Comparison of ENCODE assay signal across 8 cellular contexts in genomic region chr10:38038107-38038931, GRCh38. TPM values are rescaled to one million over a fixed set of nuclear protein-coding genes. Genes with fewer than 3 reads are reported as not detected.
DNase-seq lines count a peak whose midpoint lies in the region; ATAC-seq and TF ChIP-seq lines count a peak whose summit lies in the region.

No MANE protein-coding gene starts in this region.

- peak; percentile 84 for ATAC-seq in HG03103 (IDR thresholded peaks at IDR 0.05; ENCODE audit: low read depth, unreplicated experiment)

- H3K4me3 Mint-ChIP-seq in CD14-positive monocyte: peak overlapping the region; percentile 50 to 53
- H3K4me3 Mint-ChIP-seq in activated naive CD8-positive, alpha-beta T cell: peak overlapping the region; percentile 78

- peaks cover 19% of the 10 kb centered on the region for H3K4me1 Mint-ChIP-seq in CD14-positive monocyte
- H3K4me1 Mint-ChIP-seq in activated naive CD8-positive, alpha-beta T cell (ENCODE audit: low read depth): peaks cover 38% of the 10 kb centered on the region

- peaks cover 62 to 81% of the 10 kb centered on the region in 2 donors for H3K36me3 Mint-ChIP-seq in CD14-positive monocyte
- peaks cover 58% of the 10 kb centered on the region for H3K36me3 Mint-ChIP-seq in activated naive CD8-positive, alpha-beta T cell

- H3K27me3 Mint-ChIP-seq in CD14-positive monocyte (ENCODE audit: low read depth in 3 of 3): peaks cover 0 to 4% (median 0%) of the 10 kb centered on the region in 3 donors
- no peaks in the 10 kb centered on the region for H3K27me3 Mint-ChIP-seq in activated naive CD8-positive, alpha-beta T cell

- peaks cover 0 to 7% (median 5%) of the 10 kb centered on the region in 7 donors for H3K9me3 Mint-ChIP-seq in CD14-positive monocyte
- peaks cover 16% of the 10 kb centered on the region for H3K9me3 Mint-ChIP-seq in activated naive CD8-positive, alpha-beta T cell (ENCODE audit: low read depth)

- intact Hi-C loops in CD14-positive monocyte (cut with micrococcal nuclease): no loop called here

- H3K27ac Mint-ChIP-seq in CD14-positive monocyte: peak overlapping the region; percentile 43 to 96 (median 71)
- H3K27ac Mint-ChIP-seq in activated naive CD8-positive, alpha-beta T cell: peak overlapping the region; percentile 95

- DNase-seq in CD14-positive monocyte (ENCODE audit: low spot score) (no peak), GM19238 (ENCODE audit: insufficient read length, low spot score) (peak; percentile 10), NK-92 (lab: John Stamatoyannopoulos, UW; ENCODE audit: unreplicated experiment) (no peak), KG1 (lab: John Stamatoyannopoulos, UW) (no peak), SK-N-DZ (ENCODE audit: low spot score) (no peak), NCI-H510A treated with DMSO at 0.1 percent for 48 hours (lab: John Stamatoyannopoulos, UW) (no peak)

- TF ChIP-seq CTCF in CD14-positive monocyte (IDR thresholded peaks at IDR 0.05): no peak

RNA-seq across cellular contexts. Expression of gene ZNF33A, which starts 27.8 kb away (rescaled TPM):
- polyA plus RNA-seq in CD14-positive monocyte: 10 to 100 TPM; 10.0 to 10.3 TPM
- polyA plus RNA-seq in SK-N-DZ (2014; cell fraction: cytosol; rRNA removed): 19.8 and 25.3 TPM in 2 replicates
- polyA plus RNA-seq in SK-N-DZ (2014; cell fraction: nucleus; rRNA removed): 29.5 and 30.1 TPM in 2 replicates

RNA-seq across cellular contexts. Expression of gene ZNF37A, which starts 55.8 kb away (rescaled TPM):
- 1 to 10 TPM in 1 of 2 donors, under 1 TPM in 1; 0.25 to 1.6 TPM for polyA plus RNA-seq in CD14-positive monocyte
- polyA plus RNA-seq in SK-N-DZ (2014; cell fraction: cytosol; rRNA removed): 7.7 and 23.2 TPM in 2 replicates
- polyA plus RNA-seq in SK-N-DZ (2014; cell fraction: nucleus; rRNA removed): 24.5 and 31.9 TPM in 2 replicates
